In genomic region chr11:16356751-16357365, GRCh38 we compare ENCODE assay signal across 16 cellular contexts. TPM values are rescaled to one million over a fixed set of nuclear protein-coding genes. Genes with fewer than 3 reads are reported as not detected.
A peak's percentile ranks its signal among the peaks of the same experiment; 100 is the strongest.
DNase-seq lines count a peak whose midpoint lies in the region; ATAC-seq and TF ChIP-seq lines count a peak whose summit lies in the region.
"Had no signal": no experiment of that assay in that cellular context is flagged by ENCODE, and none has a peak within 500 bp of the region (broad histone marks: within the 10 kb centered on the region; RNA-seq: fewer than 3 reads in every experiment).

No MANE protein-coding gene starts in this region.

- TF ChIP-seq CTCF in testis (IDR thresholded peaks at IDR 0.05) = no peak

- peaks cover 4% of the 10 kb centered on the region for H3K9me3 Mint-ChIP-seq in activated T-cell treated with anti-CD3 and anti-CD28 coated beads, Interleukin-2, amount 50 U/mL, for 4 hours

- intact Hi-C loops in left ventricle myocardium superior (cut with micrococcal nuclease) = no loop called here
- intact Hi-C loops in testis (cut with DNase I; ENCODE audit: low total_unique reads) = no loop called here

- H3K4me3 Mint-ChIP-seq in activated T-cell treated with anti-CD3 and anti-CD28 coated beads, Interleukin-2, amount 50 U/mL, for 4 hours = no peak overlapping the region
- H3K4me3 Mint-ChIP-seq: activated CD8-positive, alpha-beta memory T cell treated with anti-CD3 and anti-CD28 coated beads, Interleukin-2, amount 10 ng/mL, durations not matched to agents 7 days and 5 days; activated naive CD8-positive, alpha-beta T cell; natural killer cell had no signal

- H3K4me1 ChIP-seq in testis = no peaks in the 10 kb centered on the region

- H3K27ac ChIP-seq in testis = no peak overlapping the region
- H3K27ac ChIP-seq: WERI-Rb-1 had no signal

- no peak for TF ChIP-seq POLR2A in testis (IDR thresholded peaks at IDR 0.05)

- CTCF ChIA-PET in HEK293T (lab: Yijun Ruan, JAX) = interaction anchor here (0.6 kb wide), 1 partner anchor 194 kb away, joined by 3 read pairs; no protein-coding TSS in a partner anchor

- no peaks in the 10 kb centered on the region for H3K4me1 Mint-ChIP-seq in activated T-cell treated with anti-CD3 and anti-CD28 coated beads, Interleukin-2, amount 50 U/mL, for 4 hours (ENCODE audit: low read depth)
- H3K4me1 Mint-ChIP-seq: activated CD8-positive, alpha-beta memory T cell treated with anti-CD3 and anti-CD28 coated beads, Interleukin-2, amount 10 ng/mL, durations not matched to agents 7 days and 5 days; natural killer cell had no signal

- H3K27me3 Mint-ChIP-seq in activated T-cell treated with anti-CD3 and anti-CD28 coated beads, Interleukin-2, amount 50 U/mL, for 4 hours (ENCODE audit: low read depth) = no peaks in the 10 kb centered on the region
- H3K27me3 Mint-ChIP-seq: activated CD8-positive, alpha-beta memory T cell treated with anti-CD3 and anti-CD28 coated beads, Interleukin-2, amount 10 ng/mL, durations not matched to agents 7 days and 5 days; activated naive CD8-positive, alpha-beta T cell had no signal

- POLR2A ChIA-PET in HEK293T (lab: Yijun Ruan, JAX) = interaction anchor here (0.9 kb wide), 1 partner anchor 257 kb away, joined by 3 read pairs; no protein-coding TSS in a partner anchor

- H3K9me3 ChIP-seq in testis = no peaks in the 10 kb centered on the region

- H3K27me3 ChIP-seq in testis = no peaks in the 10 kb centered on the region

- DNase-seq in EL = peak; percentile 48
- DNase-seq in astrocyte of the hippocampus (ENCODE audit: low read depth, low spot score) = peak; percentile 77
- peak; percentile 27 for DNase-seq in left ventricle myocardium superior
- peak; percentile 64 for DNase-seq in putamen (ENCODE audit: low spot score)
- no peak for DNase-seq in NCI-H1436 treated with DMSO at 0.1 percent for 48 hours (lab: John Stamatoyannopoulos, UW)
- no peak for DNase-seq in HEK293T (ENCODE audit: extremely low spot score)
- DNase-seq in testis = no peak
- no peak for DNase-seq in activated T-cell treated with anti-CD3 and anti-CD28 coated beads, Interleukin-2, amount 50 U/mL, for 4 hours
- DNase-seq: activated CD8-positive, alpha-beta memory T cell treated with anti-CD3 and anti-CD28 coated beads, Interleukin-2, amount 10 ng/mL, durations not matched to agents 7 days and 5 days; dermis blood vessel endothelial cell; Kasumi-1; natural killer cell; NCI-H2029 treated with DMSO at 0.1 percent for 48 hours; NCI-H82; WERI-Rb-1 had no signal

- H3K36me3 Mint-ChIP-seq in activated T-cell treated with anti-CD3 and anti-CD28 coated beads, Interleukin-2, amount 50 U/mL, for 4 hours (ENCODE audit: insufficient read depth) = no peaks in the 10 kb centered on the region
- H3K36me3 Mint-ChIP-seq: activated CD8-positive, alpha-beta memory T cell treated with anti-CD3 and anti-CD28 coated beads, Interleukin-2, amount 10 ng/mL, durations not matched to agents 7 days and 5 days; activated naive CD8-positive, alpha-beta T cell; natural killer cell had no signal

- no peaks in the 10 kb centered on the region for H3K36me3 ChIP-seq in testis (ENCODE audit: low read depth, missing control alignments)
- H3K36me3 ChIP-seq: WERI-Rb-1 had no signal

- H3K4me3 ChIP-seq in testis = no peak overlapping the region

- ATAC-seq in left ventricle myocardium superior = peak; percentile 93
- no peak for ATAC-seq in activated T-cell treated with anti-CD3 and anti-CD28 coated beads, Interleukin-2, amount 50 U/mL, for 4 hours
- ATAC-seq: activated CD8-positive, alpha-beta memory T cell treated with anti-CD3 and anti-CD28 coated beads, Interleukin-2, amount 10 ng/mL, durations not matched to agents 7 days and 5 days; natural killer cell had no signal

- WGBS in testis, 2 donors = 44 to 45% methylated on average over 2 of the region's 2 CpGs

TF ChIP-seq in HEK293T, 16 proteins besides CTCF, POLR2A, EP300 and RAD21:
- no peak for TF ChIP-seq ELF4 (IDR thresholded peaks at IDR 0.05)
- no peak for TF ChIP-seq HDGF (IDR thresholded peaks at IDR 0.05; ENCODE audit: borderline replicate concordance)
- no peak for TF ChIP-seq ARNT (IDR thresholded peaks at IDR 0.05)
- no peak for TF ChIP-seq ZNF384 (IDR thresholded peaks at IDR 0.05)
- TF ChIP-seq NFRKB (IDR thresholded peaks at IDR 0.05) = no peak
- TF ChIP-seq FOXA1 (IDR thresholded peaks at IDR 0.05) = no peak

RNA-seq across cellular contexts. Expression of gene SOX6, which starts 0.5 kb away (rescaled TPM):
- total RNA-seq in left ventricle myocardium superior (16.9 TPM), testis (10 to 100 TPM; 52.3 to 74.0 TPM)
- polyA plus RNA-seq in testis (ENCODE audit: insufficient read depth, low read depth, low replicate concordance) = 39.6 TPM
- under 1 TPM in 2 of 3 donors, not detected in 1; 0.03 to 0.47 TPM for total RNA-seq in activated T-cell treated with anti-CD3 and anti-CD28 coated beads, Interleukin-2, amount 50 U/mL, for 4 hours

Comparison
In these comparisons a context has a peak if more than half of its experiments do, and no peak if none do; other contexts are left out.
1. DNase-seq: peak in EL (single experiment), astrocyte of the hippocampus (single experiment), left ventricle myocardium superior (single experiment) and putamen (single experiment); none in NCI-H1436 treated with DMSO at 0.1 percent for 48 hours (single experiment), HEK293T (single experiment), testis (single experiment) and activated T-cell treated with anti-CD3 and anti-CD28 coated beads, Interleukin-2, amount 50 U/mL, for 4 hours (single experiment).
2. RNA of gene SOX6, which starts 0.5 kb away (total RNA-seq): 52.3 to 74.0 TPM in testis and 16.9 TPM in left ventricle myocardium superior (single experiment); 0.03 to 0.47 TPM in activated T-cell treated with anti-CD3 and anti-CD28 coated beads, Interleukin-2, amount 50 U/mL, for 4 hours; every median in the first group is over 10 times any median in the second.